In genomic region chr4:84666444-84666843, GRCh38 we compare ENCODE assay signal across 10 cellular contexts.
"Had no signal": no experiment of that assay in that cellular context is flagged by ENCODE, and none has a peak within 500 bp of the region (broad histone marks: within the 10 kb centered on the region; RNA-seq: fewer than 3 reads in every experiment).

No MANE protein-coding gene starts in this region.

- H3K27ac Mint-ChIP-seq: HFFc6 had no signal

- H2AFZ ChIP-seq: GM23248 had no signal

- H3K4me3 ChIP-seq: GM23248, HAP-1, K562 had no signal

- H3K4me3 Mint-ChIP-seq: HFFc6 had no signal

- H3K4me1 ChIP-seq: HAP-1 had no signal

- ATAC-seq: HCT116, HepG2, K562 had no signal

- H3K27ac ChIP-seq: GM23248, HL-60 had no signal

- DNase-seq: GM23248, GOT3, H7, HFFc6, KG1 had no signal

- H3K9me3 Mint-ChIP-seq: HFFc6 had no signal

- FAIRE-seq: HepG2, K562 had no signal

- H3K9ac ChIP-seq: GM23248 had no signal

- H3K9me3 ChIP-seq: HAP-1 had no signal
